In genomic region chr3:173938159-173938558, GRCh38 we compare ENCODE assay signal across 9 cellular contexts.
DNase-seq lines count a peak whose midpoint lies in the region; ATAC-seq and FAIRE-seq lines count a peak whose summit lies in the region.
"Had no signal": no experiment of that assay in that cellular context is flagged by ENCODE, and none has a peak within 500 bp of the region (broad histone marks: within the 10 kb centered on the region; RNA-seq: fewer than 3 reads in every experiment).

No MANE protein-coding gene starts in this region.

- H3K9me3 ChIP-seq in HUES64 (ENCODE audit: insufficient read depth, low read depth, low read length), result no peaks in the 10 kb centered on the region

- no peaks in the 10 kb centered on the region for H3K27me3 ChIP-seq in HUES64 (ENCODE audit: insufficient read depth, low read length)

- 50% methylated on average over 3 of the region's 4 CpGs for WGBS in HUES64

- H3K4me3 ChIP-seq in HUES64 (ENCODE audit: low read length), result no peak overlapping the region

- no peaks in the 10 kb centered on the region for H3K36me3 ChIP-seq in HUES64 (ENCODE audit: insufficient read depth, low read length)

- DNase-seq in Caki2 (ENCODE audit: low read depth), result peak; percentile 96
- peak; percentile 44 for DNase-seq in amniotic epithelial cell (ENCODE audit: low read depth)
- no peak for DNase-seq in frontal cortex (ENCODE audit: low spot score in 2 of 2)
- DNase-seq in T-helper 1 cell, result no peak
- DNase-seq: SIG-M5 had no signal

- H3K4me1 ChIP-seq in HUES64 (ENCODE audit: insufficient read depth, low read length), result peaks cover 14% of the 10 kb centered on the region; the same call in 1 of the 2 replicates

- in situ Hi-C loops in Caki2 (cut with HindIII; ENCODE audit: low pct_unique_long_range_greater_than_20kb, low sequenced_read_pairs), result no loop called here

- FAIRE-seq in islet of Langerhans (lab: Jason Lieb, UNC) (peak; percentile 96), frontal cortex (lab: Jason Lieb, UNC) (no peak)

- H3K9ac ChIP-seq in HUES64 (ENCODE audit: low read depth, low read length), result 0 out of 2 replicates have a peak overlapping the region, but pooled peaks have one; percentile 3

- ATAC-seq in GM18907 (IDR thresholded peaks at IDR 0.05; ENCODE audit: unreplicated experiment) (no peak), HG02938 (IDR thresholded peaks at IDR 0.05; ENCODE audit: unreplicated experiment) (no peak)

- H3K27ac ChIP-seq in HUES64 (ENCODE audit: low read depth, low read length), result no peak overlapping the region

Comparison
In these comparisons a context has a peak if more than half of its experiments do, and no peak if none do; other contexts are left out.
1. DNase-seq: peak in Caki2 (single experiment) and amniotic epithelial cell (single experiment); none in frontal cortex (0 of 2) and T-helper 1 cell (0 of 5).